1 cellular context compared by ENCODE assay signal in the genomic region with DNA sequence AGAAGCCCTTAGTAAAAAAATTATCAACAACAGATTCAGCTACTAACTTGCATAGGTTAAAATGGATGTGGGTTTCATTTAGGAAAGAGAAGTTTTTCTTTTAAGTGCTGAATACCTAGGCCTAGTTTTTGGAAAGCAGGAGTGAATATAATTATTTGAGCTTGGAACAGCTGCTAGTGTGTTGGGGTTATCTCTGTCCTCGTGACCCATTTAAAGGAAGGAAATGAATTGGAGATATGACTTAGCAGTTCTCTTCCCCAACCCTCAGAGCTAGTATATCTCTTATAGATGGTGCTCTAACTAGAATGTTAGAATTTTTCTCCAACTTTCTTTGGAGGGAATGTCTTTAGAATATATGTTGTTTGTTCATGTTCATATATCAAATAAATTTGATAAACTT.
TF ChIP-seq lines count a peak whose summit lies in the region.

No MANE protein-coding gene starts in this region.

TF ChIP-seq in WTC11, 78 proteins besides CTCF, POLR2A, EP300 and RAD21 (continued from another document):
- TF ChIP-seq, protein P1, sequence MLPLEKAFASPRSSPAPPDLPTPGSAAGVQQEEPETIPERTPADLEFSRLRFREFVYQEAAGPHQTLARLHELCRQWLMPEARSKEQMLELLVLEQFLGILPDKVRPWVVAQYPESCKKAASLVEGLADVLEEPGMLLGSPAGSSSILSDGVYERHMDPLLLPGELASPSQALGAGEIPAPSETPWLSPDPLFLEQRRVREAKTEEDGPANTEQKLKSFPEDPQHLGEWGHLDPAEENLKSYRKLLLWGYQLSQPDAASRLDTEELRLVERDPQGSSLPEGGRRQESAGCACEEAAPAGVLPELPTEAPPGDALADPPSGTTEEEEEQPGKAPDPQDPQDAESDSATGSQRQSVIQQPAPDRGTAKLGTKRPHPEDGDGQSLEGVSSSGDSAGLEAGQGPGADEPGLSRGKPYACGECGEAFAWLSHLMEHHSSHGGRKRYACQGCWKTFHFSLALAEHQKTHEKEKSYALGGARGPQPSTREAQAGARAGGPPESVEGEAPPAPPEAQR (CRISPR knock-in tag; IDR thresholded peaks at IDR 0.05), result no peak
- no peak for TF ChIP-seq RELA (CRISPR knock-in tag; IDR thresholded peaks at IDR 0.05; ENCODE audit: borderline replicate concordance)
- TF ChIP-seq ZNF263 (CRISPR knock-in tag; IDR thresholded peaks at IDR 0.05; ENCODE audit: low read depth), result no peak
- TF ChIP-seq, protein P2, sequence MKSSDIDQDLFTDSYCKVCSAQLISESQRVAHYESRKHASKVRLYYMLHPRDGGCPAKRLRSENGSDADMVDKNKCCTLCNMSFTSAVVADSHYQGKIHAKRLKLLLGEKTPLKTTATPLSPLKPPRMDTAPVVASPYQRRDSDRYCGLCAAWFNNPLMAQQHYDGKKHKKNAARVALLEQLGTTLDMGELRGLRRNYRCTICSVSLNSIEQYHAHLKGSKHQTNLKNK (CRISPR knock-in tag; IDR thresholded peaks at IDR 0.05), result no peak
- TF ChIP-seq TEAD4 (CRISPR knock-in tag; IDR thresholded peaks at IDR 0.05), result no peak
- TF ChIP-seq, protein P3, sequence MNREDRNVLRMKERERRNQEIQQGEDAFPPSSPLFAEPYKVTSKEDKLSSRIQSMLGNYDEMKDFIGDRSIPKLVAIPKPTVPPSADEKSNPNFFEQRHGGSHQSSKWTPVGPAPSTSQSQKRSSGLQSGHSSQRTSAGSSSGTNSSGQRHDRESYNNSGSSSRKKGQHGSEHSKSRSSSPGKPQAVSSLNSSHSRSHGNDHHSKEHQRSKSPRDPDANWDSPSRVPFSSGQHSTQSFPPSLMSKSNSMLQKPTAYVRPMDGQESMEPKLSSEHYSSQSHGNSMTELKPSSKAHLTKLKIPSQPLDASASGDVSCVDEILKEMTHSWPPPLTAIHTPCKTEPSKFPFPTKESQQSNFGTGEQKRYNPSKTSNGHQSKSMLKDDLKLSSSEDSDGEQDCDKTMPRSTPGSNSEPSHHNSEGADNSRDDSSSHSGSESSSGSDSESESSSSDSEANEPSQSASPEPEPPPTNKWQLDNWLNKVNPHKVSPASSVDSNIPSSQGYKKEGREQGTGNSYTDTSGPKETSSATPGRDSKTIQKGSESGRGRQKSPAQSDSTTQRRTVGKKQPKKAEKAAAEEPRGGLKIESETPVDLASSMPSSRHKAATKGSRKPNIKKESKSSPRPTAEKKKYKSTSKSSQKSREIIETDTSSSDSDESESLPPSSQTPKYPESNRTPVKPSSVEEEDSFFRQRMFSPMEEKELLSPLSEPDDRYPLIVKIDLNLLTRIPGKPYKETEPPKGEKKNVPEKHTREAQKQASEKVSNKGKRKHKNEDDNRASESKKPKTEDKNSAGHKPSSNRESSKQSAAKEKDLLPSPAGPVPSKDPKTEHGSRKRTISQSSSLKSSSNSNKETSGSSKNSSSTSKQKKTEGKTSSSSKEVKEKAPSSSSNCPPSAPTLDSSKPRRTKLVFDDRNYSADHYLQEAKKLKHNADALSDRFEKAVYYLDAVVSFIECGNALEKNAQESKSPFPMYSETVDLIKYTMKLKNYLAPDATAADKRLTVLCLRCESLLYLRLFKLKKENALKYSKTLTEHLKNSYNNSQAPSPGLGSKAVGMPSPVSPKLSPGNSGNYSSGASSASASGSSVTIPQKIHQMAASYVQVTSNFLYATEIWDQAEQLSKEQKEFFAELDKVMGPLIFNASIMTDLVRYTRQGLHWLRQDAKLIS (CRISPR knock-in tag; IDR thresholded peaks at IDR 0.05; ENCODE audit: borderline replicate concordance), result no peak
- TF ChIP-seq, protein P4, sequence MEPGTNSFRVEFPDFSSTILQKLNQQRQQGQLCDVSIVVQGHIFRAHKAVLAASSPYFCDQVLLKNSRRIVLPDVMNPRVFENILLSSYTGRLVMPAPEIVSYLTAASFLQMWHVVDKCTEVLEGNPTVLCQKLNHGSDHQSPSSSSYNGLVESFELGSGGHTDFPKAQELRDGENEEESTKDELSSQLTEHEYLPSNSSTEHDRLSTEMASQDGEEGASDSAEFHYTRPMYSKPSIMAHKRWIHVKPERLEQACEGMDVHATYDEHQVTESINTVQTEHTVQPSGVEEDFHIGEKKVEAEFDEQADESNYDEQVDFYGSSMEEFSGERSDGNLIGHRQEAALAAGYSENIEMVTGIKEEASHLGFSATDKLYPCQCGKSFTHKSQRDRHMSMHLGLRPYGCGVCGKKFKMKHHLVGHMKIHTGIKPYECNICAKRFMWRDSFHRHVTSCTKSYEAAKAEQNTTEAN (CRISPR knock-in tag; IDR thresholded peaks at IDR 0.05), result no peak
- TF ChIP-seq, protein P5, sequence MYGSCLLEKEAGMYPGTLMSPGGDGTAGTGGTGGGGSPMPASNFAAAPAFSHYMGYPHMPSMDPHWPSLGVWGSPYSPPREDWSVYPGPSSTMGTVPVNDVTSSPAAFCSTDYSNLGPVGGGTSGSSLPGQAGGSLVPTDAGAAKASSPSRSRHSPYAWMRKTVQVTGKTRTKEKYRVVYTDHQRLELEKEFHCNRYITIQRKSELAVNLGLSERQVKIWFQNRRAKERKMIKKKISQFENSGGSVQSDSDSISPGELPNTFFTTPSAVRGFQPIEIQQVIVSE (CRISPR knock-in tag; IDR thresholded peaks at IDR 0.05; ENCODE audit: borderline replicate concordance), result no peak
- TF ChIP-seq SMAD4 (CRISPR knock-in tag; IDR thresholded peaks at IDR 0.05), result no peak
- no peak for TF ChIP-seq GABPB1 (CRISPR knock-in tag; IDR thresholded peaks at IDR 0.05)
- TF ChIP-seq NFATC4 (CRISPR knock-in tag; IDR thresholded peaks at IDR 0.05), result no peak
- TF ChIP-seq, protein P6, sequence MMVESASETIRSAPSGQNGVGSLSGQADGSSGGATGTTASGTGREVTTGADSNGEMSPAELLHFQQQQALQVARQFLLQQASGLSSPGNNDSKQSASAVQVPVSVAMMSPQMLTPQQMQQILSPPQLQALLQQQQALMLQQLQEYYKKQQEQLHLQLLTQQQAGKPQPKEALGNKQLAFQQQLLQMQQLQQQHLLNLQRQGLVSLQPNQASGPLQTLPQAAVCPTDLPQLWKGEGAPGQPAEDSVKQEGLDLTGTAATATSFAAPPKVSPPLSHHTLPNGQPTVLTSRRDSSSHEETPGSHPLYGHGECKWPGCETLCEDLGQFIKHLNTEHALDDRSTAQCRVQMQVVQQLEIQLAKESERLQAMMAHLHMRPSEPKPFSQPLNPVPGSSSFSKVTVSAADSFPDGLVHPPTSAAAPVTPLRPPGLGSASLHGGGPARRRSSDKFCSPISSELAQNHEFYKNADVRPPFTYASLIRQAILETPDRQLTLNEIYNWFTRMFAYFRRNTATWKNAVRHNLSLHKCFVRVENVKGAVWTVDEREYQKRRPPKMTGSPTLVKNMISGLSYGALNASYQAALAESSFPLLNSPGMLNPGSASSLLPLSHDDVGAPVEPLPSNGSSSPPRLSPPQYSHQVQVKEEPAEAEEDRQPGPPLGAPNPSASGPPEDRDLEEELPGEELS (CRISPR knock-in tag; IDR thresholded peaks at IDR 0.05), result no peak
